9 cellular contexts compared by ENCODE assay signal in genomic region chr19:10567696-10568443, GRCh38. TPM values are rescaled to one million over a fixed set of nuclear protein-coding genes. Genes with fewer than 3 reads are reported as not detected.
DNase-seq lines count a peak whose midpoint lies in the region; ATAC-seq and TF ChIP-seq lines count a peak whose summit lies in the region.
"Had no signal": no experiment of that assay in that cellular context is flagged by ENCODE, and none has a peak within 500 bp of the region (broad histone marks: within the 10 kb centered on the region; RNA-seq: fewer than 3 reads in every experiment).

No MANE protein-coding gene starts in this region.

- intact Hi-C loops in CD4-positive, alpha-beta memory T cell (cut with micrococcal nuclease): loop anchor here (2.0 to 5.0 kb wide), 4 partner anchors 34 to 304 kb away; partner anchors contain the start of gene CARM1
- intact Hi-C loops in colonic mucosa (cut with DNase I) (no loop called here), posterior vena cava (cut with DNase I) (no loop called here)

- CTCF ChIA-PET in CD4-positive, alpha-beta memory T cell (lab: Charles Lee; ENCODE audit: partially characterized antibody): interaction anchor here (0.6 to 1.7 kb wide), 9 partner anchors 11 to 165 kb away, joined by 3 to 7 read pairs (median 4); partner anchors contain the start of gene CDC37

- no peaks in the 10 kb centered on the region for H3K27me3 Mint-ChIP-seq in CD4-positive, alpha-beta memory T cell
- no peaks in the 10 kb centered on the region for H3K27me3 Mint-ChIP-seq in nephron (ENCODE audit: low read depth)

- H3K4me3 ChIP-seq in CD4-positive, alpha-beta memory T cell (ENCODE audit: low read length in 2 of 2): peak overlapping the region; percentile 92 to 97
- H3K4me3 ChIP-seq in LNCaP clone FGC (ENCODE audit: low read depth, low read length) (peak overlapping the region; percentile 54), colonic mucosa (peak overlapping the region; percentile 70)

- peak overlapping the region; percentile 94 for H3K27ac ChIP-seq in CD4-positive, alpha-beta memory T cell (ENCODE audit: low read depth, low read length)
- H3K27ac ChIP-seq in colonic mucosa: peak overlapping the region; percentile 84

- peak overlapping the region; percentile 95 to 99 (median 98) for H3K27ac Mint-ChIP-seq in CD4-positive, alpha-beta memory T cell
- H3K27ac Mint-ChIP-seq in nephron: peak overlapping the region in 2 of 3 experiments; percentile 18 to 69

- TF ChIP-seq CTCF in LNCaP clone FGC (IDR thresholded peaks at IDR 0.05; ENCODE audit: control insufficient read depth, extremely low read depth, insufficient read depth): no peak
- TF ChIP-seq CTCF in colonic mucosa (IDR thresholded peaks at IDR 0.05): no peak
- TF ChIP-seq CTCF in nephron (IDR thresholded peaks at IDR 0.05; ENCODE audit: unreplicated experiment in 3 of 3): no peak

- peaks cover 0 to 2% (median 0%) of the 10 kb centered on the region in 8 donors for H3K9me3 Mint-ChIP-seq in CD4-positive, alpha-beta memory T cell
- no peaks in the 10 kb centered on the region for H3K9me3 Mint-ChIP-seq in nephron

- POLR2A ChIA-PET in CD4-positive, alpha-beta memory T cell (lab: Charles Lee; ENCODE audit: partially characterized antibody): interaction anchor here (0.6 to 10.2 kb wide), 20 partner anchors 9 to 268 kb away, joined by 3 to 128 read pairs (median 5); partner anchors contain the start of genes ATG4D, KEAP1, QTRT1 and S1PR5

- H3K36me3 Mint-ChIP-seq in CD4-positive, alpha-beta memory T cell: peaks cover 10 to 28% of the 10 kb centered on the region in 2 donors
- no peaks in the 10 kb centered on the region for H3K36me3 Mint-ChIP-seq in nephron (ENCODE audit: low read depth)

- H3K4me1 Mint-ChIP-seq in CD4-positive, alpha-beta memory T cell: peaks cover 25 to 58% (median 36%) of the 10 kb centered on the region in 4 donors
- H3K4me1 Mint-ChIP-seq in nephron: peaks cover 46% of the 10 kb centered on the region

- DNase-seq in CD4-positive, alpha-beta memory T cell: peak in 1 of 5 donors; percentile 19
- no peak for DNase-seq in LNCaP clone FGC (ENCODE audit: low read depth)
- DNase-seq in colonic mucosa: peak; percentile 44
- DNase-seq in AG08395 (ENCODE audit: low spot score): no peak
- DNase-seq in posterior vena cava (ENCODE audit: low spot score): no peak
- DNase-seq in AML-193 (lab: John Stamatoyannopoulos, UW): no peak

- H3K36me3 ChIP-seq in CD4-positive, alpha-beta memory T cell (ENCODE audit: insufficient read depth, low read length): no peaks in the 10 kb centered on the region
- no peaks in the 10 kb centered on the region for H3K36me3 ChIP-seq in colonic mucosa

- no peaks in the 10 kb centered on the region for H3K9me3 ChIP-seq in CD4-positive, alpha-beta memory T cell (ENCODE audit: control insufficient read depth in 1 of 2, low read length in 2 of 2)
- no peaks in the 10 kb centered on the region for H3K9me3 ChIP-seq in colonic mucosa

- H3K4me1 ChIP-seq in CD4-positive, alpha-beta memory T cell (ENCODE audit: insufficient read depth, low read length): peaks cover 40% of the 10 kb centered on the region
- H3K4me1 ChIP-seq in colonic mucosa: peaks cover 14% of the 10 kb centered on the region

- peak overlapping the region; percentile 64 to 74 for H3K9ac ChIP-seq in colonic mucosa (ENCODE audit: low read depth in 2 of 2, low read length in 2 of 2)

- H3K4me3 Mint-ChIP-seq in CD4-positive, alpha-beta memory T cell: peak overlapping the region; percentile 90 to 99 (median 98)
- peak overlapping the region; percentile 94 to 97 (median 95) for H3K4me3 Mint-ChIP-seq in nephron

- H3K27me3 ChIP-seq in CD4-positive, alpha-beta memory T cell (ENCODE audit: insufficient read depth, low read length): no peaks in the 10 kb centered on the region
- no peaks in the 10 kb centered on the region for H3K27me3 ChIP-seq in colonic mucosa

- no peak for ATAC-seq in HG03521 (IDR thresholded peaks at IDR 0.05; ENCODE audit: unreplicated experiment)

RNA-seq across cellular contexts. Expression of gene CDKN2D, which starts 0.9 kb away (rescaled TPM):
- total RNA-seq in CD4-positive, alpha-beta memory T cell: 10 to 100 TPM; 25.6 to 29.2 TPM
- polyA plus RNA-seq in CD4-positive, alpha-beta memory T cell: 100 to 1,000 TPM; 130 to 159 TPM
- 10 to 100 TPM; 11.1 to 13.4 TPM for total RNA-seq in colonic mucosa
- 10 to 100 TPM in 1 of 2 donors, 1 to 10 TPM in 1; 8.1 to 15.0 TPM for total RNA-seq in posterior vena cava

RNA-seq across cellular contexts. Expression of gene KRI1, which starts 2.1 kb away (rescaled TPM):
- total RNA-seq in CD4-positive, alpha-beta memory T cell: 10 to 100 TPM; 72.7 to 73.0 TPM
- 10 to 100 TPM in 1 of 2 donors, 1 to 10 TPM in 1; 3.2 to 36.3 TPM for polyA plus RNA-seq in CD4-positive, alpha-beta memory T cell
- total RNA-seq in colonic mucosa: 10 to 100 TPM; 11.0 to 27.2 TPM
- 10 to 100 TPM; 15.1 to 16.5 TPM for total RNA-seq in posterior vena cava

RNA-seq across cellular contexts. Expression of gene AP1M2, which starts 19.2 kb away (rescaled TPM):
- total RNA-seq in CD4-positive, alpha-beta memory T cell: not detected
- polyA plus RNA-seq in CD4-positive, alpha-beta memory T cell: not detected
- 100 to 1,000 TPM; 149 to 172 TPM for total RNA-seq in colonic mucosa
- total RNA-seq in posterior vena cava: not detected

RNA-seq across cellular contexts. Expression of gene ATG4D, which starts 24.2 kb away (rescaled TPM):
- total RNA-seq in CD4-positive, alpha-beta memory T cell: 10 to 100 TPM; 51.5 to 58.6 TPM
- 10 to 100 TPM in 1 of 2 donors, 1 to 10 TPM in 1; 9.3 to 22.1 TPM for polyA plus RNA-seq in CD4-positive, alpha-beta memory T cell
- total RNA-seq in colonic mucosa (10 to 100 TPM; 69.0 to 89.9 TPM), posterior vena cava (10 to 100 TPM; 14.2 to 14.8 TPM)

RNA-seq across cellular contexts. Expression of gene S1PR5, which starts 50.6 kb away (rescaled TPM):
- total RNA-seq in CD4-positive, alpha-beta memory T cell: 1 to 10 TPM; 1.6 to 1.9 TPM
- polyA plus RNA-seq in CD4-positive, alpha-beta memory T cell: 1 to 10 TPM; 1.3 to 3.1 TPM
- total RNA-seq in colonic mucosa (not detected), posterior vena cava (not detected)
- total RNA-seq: RPMI7951 had no signal

Comparison
In these comparisons a context has a peak if more than half of its experiments do, and no peak if none do; other contexts are left out.
1. RNA of gene AP1M2, which starts 19.2 kb away (total RNA-seq): 149 to 172 TPM in colonic mucosa; not detected in CD4-positive, alpha-beta memory T cell and not detected in posterior vena cava; every median in the first group is over 100 times any median in the second.
2. Peak in every context shown above with its lines, with median percentiles within 50 percentile points of each other: H3K4me3 ChIP-seq.